In genomic region chr5:69493235-69493925, GRCh38 we compare ENCODE assay signal across 7 cellular contexts. TPM values are rescaled to one million over a fixed set of nuclear protein-coding genes. Genes with fewer than 3 reads are reported as not detected.
A peak's percentile ranks its signal among the peaks of the same experiment; 100 is the strongest.
DNase-seq lines count a peak whose midpoint lies in the region; ATAC-seq and TF ChIP-seq lines count a peak whose summit lies in the region.

No MANE protein-coding gene starts in this region.

- no peak overlapping the region for H3K27ac Mint-ChIP-seq in activated B cell treated with CpG ODN at 0.5 μM for 24 hours

- intact Hi-C loops in activated B cell treated with CpG ODN at 0.5 μM for 24 hours (cut with micrococcal nuclease): no loop called here

- H3K27me3 ChIP-seq in neuron (ENCODE audit: insufficient read depth, low read length): peaks cover 57% of the 10 kb centered on the region

- H3K4me3 ChIP-seq in fibroblast of the aortic adventitia (ENCODE audit: low read depth, low read length): peak overlapping the region; percentile 65
- H3K4me3 ChIP-seq in neuron (ENCODE audit: low read length): peak overlapping the region; percentile 52

- CTCF ChIA-PET in activated B cell treated with CpG ODN at 0.5 μM for 24 hours (lab: Charles Lee): no interaction called here

- H3K4me3 Mint-ChIP-seq in activated B cell treated with CpG ODN at 0.5 μM for 24 hours: peak overlapping the region; percentile 79

- peaks cover 51% of the 10 kb centered on the region for H3K27me3 Mint-ChIP-seq in activated B cell treated with CpG ODN at 0.5 μM for 24 hours

- H3K9me3 Mint-ChIP-seq in activated B cell treated with CpG ODN at 0.5 μM for 24 hours: no peaks in the 10 kb centered on the region

- POLR2A ChIA-PET in activated B cell treated with CpG ODN at 0.5 μM for 24 hours (lab: Charles Lee): no interaction called here

- H3K4me1 ChIP-seq in neuron (ENCODE audit: insufficient read depth, low read length): peaks cover 8% of the 10 kb centered on the region

- H2AFZ ChIP-seq in neuron (ENCODE audit: low read depth, low read length): peak overlapping the region; percentile 92

- H3K9me3 ChIP-seq in neuron (ENCODE audit: low read length): no peaks in the 10 kb centered on the region

- H3K4me1 Mint-ChIP-seq in activated B cell treated with CpG ODN at 0.5 μM for 24 hours: peaks cover 20% of the 10 kb centered on the region

- H3K36me3 Mint-ChIP-seq in activated B cell treated with CpG ODN at 0.5 μM for 24 hours (ENCODE audit: low read depth): no peaks in the 10 kb centered on the region

- no peaks in the 10 kb centered on the region for H3K36me3 ChIP-seq in neuron (ENCODE audit: insufficient read depth, low read length)

- ATAC-seq in HG03175 (IDR thresholded peaks at IDR 0.05; ENCODE audit: unreplicated experiment): peak; percentile 37
- peak; percentile 28 for ATAC-seq in activated B cell treated with CpG ODN at 0.5 μM for 24 hours (ENCODE audit: low read depth)
- ATAC-seq in GM18498 (IDR thresholded peaks at IDR 0.05; ENCODE audit: unreplicated experiment): no peak

- peak; percentile 51 for DNase-seq in GM03348 (ENCODE audit: low spot score)
- peak; percentile 15 for DNase-seq in activated B cell treated with CpG ODN at 0.5 μM for 24 hours
- DNase-seq in fibroblast of the aortic adventitia (ENCODE audit: low read depth): peak; percentile 15
- DNase-seq in NCI-H446 treated with DMSO at 0.1 percent for 48 hours (lab: John Stamatoyannopoulos, UW): no peak

- no peak for TF ChIP-seq CTCF in activated B cell treated with CpG ODN at 0.5 μM for 24 hours (IDR thresholded peaks at IDR 0.05)
- TF ChIP-seq CTCF in fibroblast of the aortic adventitia (IDR thresholded peaks at IDR 0.05; ENCODE audit: insufficient read depth, low read length): no peak

RNA-seq across cellular contexts. Expression of gene OCLN, which starts 0.8 kb away (rescaled TPM):
- total RNA-seq in activated B cell treated with CpG ODN at 0.5 μM for 24 hours (1.9 and 2.2 TPM in 2 replicates), fibroblast of the aortic adventitia (ENCODE audit: low replicate concordance) (1.1 and 3.0 TPM in 2 replicates)
